Comparison of ENCODE assay signal across 8 cellular contexts in the genomic region with DNA sequence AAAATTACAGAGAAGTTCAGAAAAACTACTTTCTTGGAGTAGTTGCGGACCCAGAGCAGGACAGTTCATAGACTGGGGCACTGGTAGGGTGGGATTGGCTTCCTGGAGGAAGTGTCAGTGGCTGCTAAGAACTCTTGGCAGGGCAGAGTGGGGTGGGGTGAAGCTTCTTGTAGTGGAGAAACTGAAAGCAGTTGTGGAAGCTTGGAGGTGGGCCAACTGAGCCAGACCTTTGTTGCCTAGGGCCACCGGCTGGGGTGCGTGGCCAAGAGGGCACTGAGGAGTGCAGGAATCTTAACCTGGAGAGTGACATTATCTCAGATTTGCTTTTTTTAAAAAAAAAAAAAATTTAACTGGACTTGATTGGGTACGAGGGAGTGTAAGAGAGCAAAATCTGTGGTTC. TPM values are rescaled to one million over a fixed set of nuclear protein-coding genes. Genes with fewer than 3 reads are reported as not detected.
A peak's percentile ranks its signal among the peaks of the same experiment; 100 is the strongest.
DNase-seq lines count a peak whose midpoint lies in the region; ATAC-seq and TF ChIP-seq lines count a peak whose summit lies in the region.

No MANE protein-coding gene starts in this region.

- 5 to 17% (median 10%) methylated on average over 4 of the region's 4 CpGs for WGBS in spleen, 5 donors

- no peaks in the 10 kb centered on the region for H3K9me3 ChIP-seq in BLaER1 treated with 17β-estradiol and CSF1 and Interleukin-3, amounts not matched to agents 10 nM and 100 nM (replicated peaks in 1 of 11)
- no peaks in the 10 kb centered on the region for H3K9me3 ChIP-seq in spleen

- H3K36me3 ChIP-seq in BLaER1 treated with 17β-estradiol and CSF1 and Interleukin-3, amounts not matched to agents 10 nM and 100 nM = no peaks in the 10 kb centered on the region
- no peaks in the 10 kb centered on the region for H3K36me3 ChIP-seq in spleen

- H3K9ac ChIP-seq in BLaER1 treated with 17β-estradiol and CSF1 and Interleukin-3, amounts not matched to agents 10 nM and 100 nM = peak overlapping the region; percentile 52 to 78 (median 66)

- TF ChIP-seq POLR2A in spleen (IDR thresholded peaks at IDR 0.05) = no peak

- DNase-seq in NCI-H2029 (lab: John Stamatoyannopoulos, UW) = peak; percentile 58
- peak; percentile 35 for DNase-seq in activated gamma-delta T cell treated with anti-CD3 and anti-CD28 coated beads, Interleukin-2, amount 50 U/mL, for 16 hours (ENCODE audit: low read depth)
- DNase-seq in left ventricle myocardium superior = peak; percentile 88
- DNase-seq in spleen = peak; percentile 90
- DNase-seq in cerebellum (ENCODE audit: low spot score) = no peak
- DNase-seq in NCI-H345 (lab: John Stamatoyannopoulos, UW) = no peak

- H3K4me3 ChIP-seq in BLaER1 treated with 17β-estradiol and CSF1 and Interleukin-3, amounts not matched to agents 10 nM and 100 nM = peak overlapping the region; percentile 8 to 49 (median 28); a peak in 14 of 20 replicates
- peak overlapping the region in 7 of 8 donors; percentile 1 to 93 (median 18) for H3K4me3 ChIP-seq in spleen

- H3K27ac ChIP-seq in BLaER1 treated with 17β-estradiol and CSF1 and Interleukin-3, amounts not matched to agents 10 nM and 100 nM = peak overlapping the region; percentile 38 to 71 (median 60); a peak in 19 of 22 replicates
- H3K27ac ChIP-seq in spleen = peak overlapping the region; percentile 55 to 99 (median 98)

- ATAC-seq in GM21423 (IDR thresholded peaks at IDR 0.05; ENCODE audit: unreplicated experiment) (peak; percentile 28), left ventricle myocardium superior (peak; percentile 28)

- TF ChIP-seq CTCF in spleen (IDR thresholded peaks at IDR 0.05 in 8 of 11, conservative IDR thresholded peaks at IDR 0.05 in 3 of 11) = no peak

- no peaks in the 10 kb centered on the region for H3K27me3 ChIP-seq in BLaER1 treated with 17β-estradiol and CSF1 and Interleukin-3, amounts not matched to agents 10 nM and 100 nM
- no peaks in the 10 kb centered on the region for H3K27me3 ChIP-seq in spleen (replicated peaks in 1 of 7)

- intact Hi-C loops in left ventricle myocardium superior (cut with micrococcal nuclease) (no loop called here), spleen (cut with DNase I; ENCODE audit: low total_unique reads) (loop anchor here (5.0 to 10.0 kb wide), 2 partner anchors 99 to 144 kb away; partner anchors contain the start of genes RAB5A and SGO1)

- peaks cover 0 to 32% (median 11%) of the 10 kb centered on the region in 11 experiments; a peak in 10 of 22 replicates for H4K20me1 ChIP-seq in BLaER1 treated with 17β-estradiol and CSF1 and Interleukin-3, amounts not matched to agents 10 nM and 100 nM

- H3K4me1 ChIP-seq in BLaER1 treated with 17β-estradiol and CSF1 and Interleukin-3, amounts not matched to agents 10 nM and 100 nM = peaks cover 45 to 60% (median 49%) of the 10 kb centered on the region in 10 experiments
- H3K4me1 ChIP-seq in spleen = peaks cover 51 to 87% (median 75%) of the 10 kb centered on the region in 6 donors

- H3K4me2 ChIP-seq in BLaER1 treated with 17β-estradiol and CSF1 and Interleukin-3, amounts not matched to agents 10 nM and 100 nM = peak overlapping the region; percentile 69 to 99 (median 93)

RNA-seq across cellular contexts. Expression of gene KAT2B, which starts 3.2 kb away (rescaled TPM):
- total RNA-seq in left ventricle myocardium superior (111 TPM), spleen (10 to 100 TPM; 39.1 to 64.3 (median 58.0) TPM), cerebellum (38.2 TPM)
- polyA plus RNA-seq in spleen = 10 to 100 TPM; 13.6 to 17.6 (median 14.9) TPM

RNA-seq across cellular contexts. Expression of gene PP2D1, which starts 31.3 kb away (rescaled TPM):
- not detected for total RNA-seq in left ventricle myocardium superior
- total RNA-seq in spleen = not detected
- polyA plus RNA-seq in spleen = not detected
- total RNA-seq in cerebellum = not detected

Comparison
In these comparisons a context has a peak if more than half of its experiments do, and no peak if none do; other contexts are left out.
1. DNase-seq: peak in NCI-H2029 (single experiment), activated gamma-delta T cell treated with anti-CD3 and anti-CD28 coated beads, Interleukin-2, amount 50 U/mL, for 16 hours (single experiment), left ventricle myocardium superior (single experiment) and spleen (single experiment); none in cerebellum (single experiment) and NCI-H345 (single experiment).